8 cellular contexts compared by ENCODE assay signal in genomic region chr3:51982838-51983577, GRCh38. TPM values are rescaled to one million over a fixed set of nuclear protein-coding genes. Genes with fewer than 3 reads are reported as not detected.
A peak's percentile ranks its signal among the peaks of the same experiment; 100 is the strongest.
DNase-seq lines count a peak whose midpoint lies in the region; ATAC-seq and TF ChIP-seq lines count a peak whose summit lies in the region.

Gene ACY1, plus strand, starts transcription at chr3:51983535. Its CDS starts 530 bp downstream, at chr3:51984065.

- H3K36me3 ChIP-seq in BJ (ENCODE audit: control insufficient read depth, insufficient read depth, low read length) (peaks cover 3% of the 10 kb centered on the region; the same call in 1 of the 2 replicates), PC-9 (ENCODE audit: low read depth) (no peaks in the 10 kb centered on the region), esophagus muscularis mucosa (peaks cover 0 to 17% (median 6%) of the 10 kb centered on the region in 4 donors)

- peak; percentile 66 for ATAC-seq in HG03159 (IDR thresholded peaks at IDR 0.05; ENCODE audit: unreplicated experiment)
- ATAC-seq in activated T-cell treated with anti-CD3 and anti-CD28 coated beads, Interleukin-2, amount 50 U/mL, for 4 hours, result peak; percentile 87 to 88

- no peaks in the 10 kb centered on the region for H4K20me1 ChIP-seq in PC-9 (ENCODE audit: insufficient read depth)

- H3K27me3 ChIP-seq in BJ (ENCODE audit: control insufficient read depth, insufficient read depth, low read length), result no peaks in the 10 kb centered on the region
- no peaks in the 10 kb centered on the region for H3K27me3 ChIP-seq in PC-9 (ENCODE audit: insufficient read depth, low read depth)
- no peaks in the 10 kb centered on the region for H3K27me3 ChIP-seq in esophagus muscularis mucosa

- H3K4me2 ChIP-seq in PC-9, result peak within 1 kb of the TSS; percentile 93

- H3K4me3 ChIP-seq in BJ (ENCODE audit: low read depth, low read length) (peak within 1 kb of the TSS; percentile 54), PC-9 (peak within 1 kb of the TSS; percentile 67), esophagus muscularis mucosa (peak within 1 kb of the TSS; percentile 66 to 69 (median 68))

- peaks cover 29% of the 10 kb centered on the region for H3K4me1 ChIP-seq in PC-9 (replicated peaks; ENCODE audit: insufficient read depth)
- H3K4me1 ChIP-seq in esophagus muscularis mucosa, result peaks cover 22 to 43% (median 30%) of the 10 kb centered on the region in 4 donors

- no TSS peak for BruUV-seq in PC-9 (replicated peaks; lab: Mats Ljungman, UMichigan)

- H3F3A ChIP-seq in PC-9 (ENCODE audit: insufficient read depth, low read depth), result peaks cover 39% of the 10 kb centered on the region

- H3K27ac ChIP-seq in PC-9, result peak within 1 kb of the TSS; percentile 89
- H3K27ac ChIP-seq in esophagus muscularis mucosa (replicated peaks in 1 of 4), result peak within 1 kb of the TSS; percentile 92 to 97 (median 96)

- in situ Hi-C loops in GM18951 (cut with MboI; ENCODE audit: low sequenced_read_pairs, unreplicated experiment), result no loop called here

- intact Hi-C loops in PC-9 (cut with micrococcal nuclease; ENCODE audit: unreplicated experiment) (loop anchor here (2.0 kb wide), 1 partner anchor 40 kb away; the partner anchor contains the start of gene PARP3), esophagus muscularis mucosa (cut with DNase I) (no loop called here)

- 0 out of 2 replicates have a peak, but pooled peaks cover 10% of the 10 kb centered on the region for H3K79me2 ChIP-seq in PC-9 (ENCODE audit: low read depth)

- under 1% methylated on average over 34 of the region's 68 CpGs for WGBS in esophagus muscularis mucosa

- peak within 1 kb of the TSS; percentile 93 for H3K4me3 Mint-ChIP-seq in activated T-cell treated with anti-CD3 and anti-CD28 coated beads, Interleukin-2, amount 50 U/mL, for 4 hours

- CTCF ChIA-PET in BJ (lab: Yijun Ruan, JAX) (interaction anchor here (0.6 to 4.5 kb wide), 10 partner anchors 9 to 429 kb away, joined by 3 to 42 read pairs (median 6); partner anchors contain the start of genes ABHD14A, ABHD14B, PARP3 and RPL29), PC-9 (lab: Charles Lee) (interaction anchor here (2.5 kb wide), 1 partner anchor 9 kb away, joined by 15 read pairs; the partner anchor contains the start of genes ABHD14A and ABHD14B)

- TF ChIP-seq POLR2A in GM18951 (IDR thresholded peaks at IDR 0.05; ENCODE audit: extremely low read depth, insufficient read depth, insufficient read length) (peak; percentile 81), esophagus muscularis mucosa (IDR thresholded peaks at IDR 0.05; ENCODE audit: low read depth) (no peak)

- DNase-seq in BJ (ENCODE audit: low read depth) (peak; percentile 45), PC-9 (peak; percentile 82 to 95), esophagus muscularis mucosa (ENCODE audit: extremely low spot score) (peak; percentile 95), myocyte (ENCODE audit: low read depth) (peak; percentile 84)
- peak; percentile 57 for DNase-seq in activated T-cell treated with anti-CD3 and anti-CD28 coated beads, Interleukin-2, amount 50 U/mL, for 4 hours
- peak; percentile 69 to 82 for DNase-seq in stimulated activated CD8-positive, alpha-beta memory T cell treated with anti-CD3 and anti-CD28 coated beads, Interleukin-7, amount 100 ng/mL, for 48 hours (ENCODE audit: extremely low read depth in 1 of 2, low read depth in 1 of 2)

- H3K27me3 Mint-ChIP-seq in activated T-cell treated with anti-CD3 and anti-CD28 coated beads, Interleukin-2, amount 50 U/mL, for 4 hours (ENCODE audit: low read depth), result no peaks in the 10 kb centered on the region

- H3K4me1 Mint-ChIP-seq in activated T-cell treated with anti-CD3 and anti-CD28 coated beads, Interleukin-2, amount 50 U/mL, for 4 hours (ENCODE audit: low read depth), result peaks cover 22% of the 10 kb centered on the region

- POLR2A ChIA-PET in BJ (lab: Charles Lee), result interaction anchor here (0.8 kb wide), 1 partner anchor 42 kb away, joined by 3 read pairs; the partner anchor contains the start of gene RRP9
- POLR2A ChIA-PET in PC-9 (lab: Charles Lee; ENCODE audit: unreplicated experiment), result interaction anchor here (0.5 to 1.3 kb wide), 7 partner anchors 9 to 913 kb away, joined by 3 to 18 read pairs (median 5); partner anchors contain the start of genes ABHD14B, RPL29 and RRP9

- no peak for TF ChIP-seq EP300 in esophagus muscularis mucosa (IDR thresholded peaks at IDR 0.05)

- peak within 1 kb of the TSS; percentile 80 for H2AFZ ChIP-seq in PC-9

- H3K9me3 ChIP-seq in PC-9 (ENCODE audit: insufficient read depth, low read depth), result no peaks in the 10 kb centered on the region
- no peaks in the 10 kb centered on the region for H3K9me3 ChIP-seq in esophagus muscularis mucosa

- H3K9me3 Mint-ChIP-seq in activated T-cell treated with anti-CD3 and anti-CD28 coated beads, Interleukin-2, amount 50 U/mL, for 4 hours, result no peaks in the 10 kb centered on the region

- H3K9me2 ChIP-seq in PC-9 (ENCODE audit: insufficient read depth), result no peaks in the 10 kb centered on the region

- no peak for TF ChIP-seq CTCF in BJ (IDR thresholded peaks at IDR 0.05; ENCODE audit: insufficient read depth, low read depth, low read length)
- TF ChIP-seq CTCF in PC-9 (conservative IDR thresholded peaks at IDR 0.05), result peak; percentile 53
- TF ChIP-seq CTCF in esophagus muscularis mucosa (IDR thresholded peaks at IDR 0.05), result no peak

- H3K36me3 Mint-ChIP-seq in activated T-cell treated with anti-CD3 and anti-CD28 coated beads, Interleukin-2, amount 50 U/mL, for 4 hours (ENCODE audit: insufficient read depth), result no peaks in the 10 kb centered on the region

RNA-seq across cellular contexts. Expression of gene ACY1, which starts in this region (rescaled TPM):
- 31.7 and 55.7 TPM in 2 replicates for polyA plus RNA-seq in BJ (2011; rRNA removed)
- polyA minus RNA-seq in BJ (2011; rRNA and poly(A)+ RNA removed), result 35.6 and 69.7 TPM in 2 replicates
- total RNA-seq in PC-9 (2021) (52.2 and 63.3 TPM in 2 replicates), esophagus muscularis mucosa (10 to 100 TPM in 3 of 4 donors, 1 to 10 TPM in 1; 10.0 to 19.2 (median 15.8) TPM), myocyte (44.5 and 52.9 TPM in 2 replicates)
- 10 to 100 TPM; 47.6 to 58.1 (median 55.9) TPM for total RNA-seq in activated T-cell treated with anti-CD3 and anti-CD28 coated beads, Interleukin-2, amount 50 U/mL, for 4 hours
- 54.4 TPM for polyA plus RNA-seq in myocyte (2012)

Comparison
In these comparisons a context has a peak if more than half of its experiments do, and no peak if none do; other contexts are left out.
1. Peak in every context shown above with its lines: DNase-seq, ATAC-seq, H3K4me3 ChIP-seq and H3K27ac ChIP-seq.
2. DNase-seq: peak in every context shown above with its lines; median percentile 95 in esophagus muscularis mucosa; 88 in PC-9; 84 in myocyte; 76 in stimulated activated CD8-positive, alpha-beta memory T cell treated with anti-CD3 and anti-CD28 coated beads, Interleukin-7, amount 100 ng/mL, for 48 hours; 57 in activated T-cell treated with anti-CD3 and anti-CD28 coated beads, Interleukin-2, amount 50 U/mL, for 4 hours; 45 in BJ.